14 cellular contexts compared by ENCODE assay signal in the genomic region with DNA sequence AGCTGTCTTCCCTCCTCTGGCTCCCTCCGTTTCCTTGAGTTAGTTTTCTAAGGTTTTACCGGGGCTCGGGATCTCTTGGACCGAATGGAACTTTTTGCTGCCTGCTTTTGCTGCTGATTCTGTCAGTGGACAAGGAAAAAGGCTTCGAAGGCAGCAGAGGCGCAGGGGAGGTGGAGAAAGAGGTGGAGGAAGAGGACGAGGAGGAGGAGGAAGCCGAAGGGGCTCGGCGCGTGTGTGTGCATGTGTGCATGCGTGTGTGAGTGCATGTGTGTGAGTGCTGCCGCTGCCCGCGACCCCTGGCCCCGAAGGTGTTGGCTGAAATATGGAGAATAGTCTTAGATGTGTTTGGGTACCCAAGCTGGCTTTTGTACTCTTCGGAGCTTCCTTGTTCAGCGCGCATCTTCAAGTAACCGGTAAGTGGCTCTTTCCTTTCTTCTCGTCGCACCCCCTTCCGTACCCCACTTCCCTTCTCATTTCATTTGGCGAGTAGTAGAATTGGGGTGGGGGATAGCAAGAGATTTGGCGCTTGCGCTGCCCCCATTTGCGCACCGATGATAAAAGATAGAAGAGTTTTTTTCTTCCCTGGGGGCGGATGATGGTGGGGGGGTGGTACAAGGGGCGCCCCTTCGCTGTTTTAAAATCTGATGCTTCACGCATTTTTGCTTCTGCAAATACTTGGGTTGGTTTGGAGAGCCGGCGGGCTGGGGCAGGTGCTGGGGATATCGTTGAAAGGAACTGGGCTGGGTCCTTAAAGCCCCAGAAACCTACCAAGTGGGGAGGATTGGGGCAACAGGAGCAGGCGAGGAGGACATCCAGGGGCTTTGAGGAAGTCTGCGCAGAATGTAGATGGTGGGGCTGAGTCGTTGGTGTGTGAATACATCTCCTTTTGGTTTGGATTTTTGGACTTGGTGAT. TPM values are rescaled to one million over a fixed set of nuclear protein-coding genes. Genes with fewer than 3 reads are reported as not detected.
DNase-seq lines count a peak whose midpoint lies in the region; ATAC-seq, FAIRE-seq and TF ChIP-seq lines count a peak whose summit lies in the region.
"Had no signal": no experiment of that assay in that cellular context is flagged by ENCODE, and none has a peak within 500 bp of the region (broad histone marks: within the 10 kb centered on the region; RNA-seq: fewer than 3 reads in every experiment).

No MANE protein-coding gene starts in this region.

- no peak overlapping the region; the same call in 1 of the 2 replicates for H3K18ac ChIP-seq in H1 (ENCODE audit: extremely low read depth, low read length)

- no peak overlapping the region for H4K91ac ChIP-seq in H1 (replicated peaks; ENCODE audit: insufficient read length, low read length)

- DNase-seq in right cardiac atrium, result peak in 1 of 3 donors; percentile 30
- no peak for DNase-seq in heart right ventricle
- DNase-seq in H1 (ENCODE audit: low read depth in 1 of 2, low spot score in 2 of 2), result peak in 1 of 2 experiments; percentile 57
- no peak for DNase-seq in H54 (ENCODE audit: insufficient read length, low spot score)
- DNase-seq: activated CD4-positive, alpha-beta memory T cell treated with anti-CD3 and anti-CD28 coated beads, Interleukin-2, amount 10 ng/mL, durations not matched to agents 7 days and 5 days; effector memory CD4-positive, alpha-beta T cell had no signal

- H3K23ac ChIP-seq in H1 (ENCODE audit: insufficient read length), result no peak overlapping the region

- H4K8ac ChIP-seq in H1 (ENCODE audit: extremely low read depth, insufficient read depth, low read length), result no peak overlapping the region

- CTCF ChIA-PET in H1 (lab: Charles Lee; ENCODE audit: partially characterized antibody), result interaction anchor here (0.6 to 2.7 kb wide), 23 partner anchors 8 to 1040 kb away, joined by 3 to 10 read pairs (median 3); no protein-coding TSS in a partner anchor

- peak overlapping the region; percentile 93 to 96 for H3K4me2 ChIP-seq in H1 (ENCODE audit: insufficient read depth in 1 of 2, low read depth in 2 of 2, low read length in 2 of 2)
- H3K4me2 ChIP-seq: BLaER1 had no signal

- H3K9me3 ChIP-seq in right cardiac atrium (ENCODE audit: control insufficient read depth, low read length) (no peaks in the 10 kb centered on the region), heart right ventricle (no peaks in the 10 kb centered on the region), H1 (ENCODE audit: insufficient read depth in 2 of 2, low read depth in 1 of 2, low read length in 1 of 2) (no peaks in the 10 kb centered on the region), muscle layer of duodenum (ENCODE audit: control insufficient read depth in 1 of 2, low read length in 2 of 2) (no peaks in the 10 kb centered on the region)
- H3K9me3 ChIP-seq: psoas muscle had no signal

- peak overlapping the region; percentile 94 for H2AFZ ChIP-seq in H1 (ENCODE audit: low read length)

- no peak overlapping the region for H3K56ac ChIP-seq in H1 (replicated peaks; ENCODE audit: insufficient read length, low read depth, low read length)

- POLR2A ChIA-PET in H1 (lab: Charles Lee; ENCODE audit: partially characterized antibody), result no interaction called here

- H2BK5ac ChIP-seq in H1 (ENCODE audit: low read depth, low read length), result no peak overlapping the region

- TF ChIP-seq POLR2A in H1 (IDR thresholded peaks at IDR 0.05; ENCODE audit: control extremely low read depth in 1 of 2, low read depth in 2 of 2, low read length in 2 of 2), result no peak
- TF ChIP-seq POLR2A in H54 (IDR thresholded peaks at IDR 0.05; ENCODE audit: low read depth, low read length), result no peak

- no peaks in the 10 kb centered on the region for H3K4me1 ChIP-seq in right cardiac atrium (ENCODE audit: control insufficient read depth, insufficient read depth, low read length)
- peaks cover 0 to 9% (median 0%) of the 10 kb centered on the region in 9 donors for H3K4me1 ChIP-seq in heart right ventricle
- H3K4me1 ChIP-seq in H1 (replicated peaks in 1 of 4; ENCODE audit: control insufficient read depth in 3 of 4, insufficient read depth in 4 of 4, low read length in 3 of 4), result peaks cover 3 to 6% (median 5%) of the 10 kb centered on the region in 4 experiments; a peak in 6 of 7 replicates
- H3K4me1 ChIP-seq in muscle layer of duodenum (ENCODE audit: control insufficient read depth in 1 of 2, insufficient read depth in 2 of 2, low read length in 2 of 2), result peaks cover 0 to 18% of the 10 kb centered on the region in 2 donors
- H3K4me1 ChIP-seq: BLaER1, psoas muscle had no signal

- H3K27me3 ChIP-seq in right cardiac atrium (ENCODE audit: control insufficient read depth, insufficient read depth), result peaks cover 4% of the 10 kb centered on the region
- peaks cover 3 to 92% (median 65%) of the 10 kb centered on the region in 7 donors for H3K27me3 ChIP-seq in heart right ventricle
- peaks cover 18 to 47% (median 36%) of the 10 kb centered on the region in 4 experiments for H3K27me3 ChIP-seq in H1 (replicated peaks in 1 of 4; ENCODE audit: control insufficient read depth in 3 of 4, extremely low read depth in 1 of 4, insufficient read depth in 3 of 4, low read length in 3 of 4)
- H3K27me3 ChIP-seq in muscle layer of duodenum (ENCODE audit: low read depth, low read length), result peaks cover 22% of the 10 kb centered on the region

- no peak for TF ChIP-seq RAD21 in H1 (IDR thresholded peaks at IDR 0.05 in 1 of 2, conservative IDR thresholded peaks at IDR 0.05 in 1 of 2; ENCODE audit: low read depth in 2 of 2, low read length in 2 of 2)

- no peak overlapping the region for H3K14ac ChIP-seq in H1 (ENCODE audit: insufficient read length)

- no peak overlapping the region for H4K5ac ChIP-seq in H1 (ENCODE audit: insufficient read length, low read depth, low read length)

- no peaks in the 10 kb centered on the region for H3K36me3 ChIP-seq in heart right ventricle
- H3K36me3 ChIP-seq in H1 (ENCODE audit: control insufficient read depth in 2 of 4, insufficient read depth in 4 of 4, low read length in 3 of 4), result no peaks in the 10 kb centered on the region
- no peaks in the 10 kb centered on the region for H3K36me3 ChIP-seq in muscle layer of duodenum (ENCODE audit: control insufficient read depth in 1 of 2, insufficient read depth in 2 of 2, low read length in 2 of 2)
- H3K36me3 ChIP-seq: BLaER1 had no signal

- no peak for TF ChIP-seq CTCF in heart right ventricle (IDR thresholded peaks at IDR 0.05)
- TF ChIP-seq CTCF in H1 (IDR thresholded peaks at IDR 0.05; ENCODE audit: control extremely low read depth in 1 of 3, insufficient read depth in 1 of 3, low read depth in 1 of 3, low read length in 3 of 3), result no peak

- no peak for FAIRE-seq in H1 (lab: Jason Lieb, UNC)
- no peak for FAIRE-seq in H54 (lab: Jason Lieb, UNC)

- H3K4me3 ChIP-seq in right cardiac atrium (ENCODE audit: low read length) (peak overlapping the region; percentile 1), heart right ventricle (peak overlapping the region in 1 of 10 donors; percentile 18), H1 (ENCODE audit: extremely low read depth in 1 of 4, insufficient read depth in 2 of 4, low read depth in 3 of 4, low read length in 4 of 4) (peak overlapping the region; percentile 57 to 68 (median 62); a peak in 7 of 8 replicates), muscle layer of duodenum (ENCODE audit: low read depth in 1 of 2, low read length in 2 of 2) (peak overlapping the region; percentile 43 to 63)
- H3K4me3 ChIP-seq: BLaER1, psoas muscle had no signal

- H3K23me2 ChIP-seq in H1 (ENCODE audit: low read depth, low read length), result peaks cover 24% of the 10 kb centered on the region

- no peaks in the 10 kb centered on the region for H4K20me1 ChIP-seq in H1 (replicated peaks in 1 of 2; ENCODE audit: control insufficient read depth in 1 of 2, insufficient read depth in 2 of 2, low read length in 2 of 2)
- H4K20me1 ChIP-seq: BLaER1 had no signal

- ATAC-seq in right cardiac atrium (no peak), heart right ventricle (no peak), GM19328 (IDR thresholded peaks at IDR 0.05; ENCODE audit: unreplicated experiment) (no peak), GM21381 (IDR thresholded peaks at IDR 0.05; ENCODE audit: unreplicated experiment) (no peak), GM19452 (IDR thresholded peaks at IDR 0.05; ENCODE audit: unreplicated experiment) (no peak)
- ATAC-seq: psoas muscle had no signal

- WGBS in right cardiac atrium, result 2% methylated on average over 38 of the region's 38 CpGs
- WGBS in heart right ventricle, 2 donors, result 2 to 3% methylated on average over 38 of the region's 38 CpGs
- 4% methylated on average over 37 of the region's 38 CpGs; no CpG with 5 or more reads in 1 of the 2 experiments for WGBS in H1 (ENCODE audit: extremely low coverage in 1 of 2, insufficient coverage in 1 of 2, insufficient read length in 1 of 2, insufficient replicate concordance in 2 of 2, low coverage in 1 of 2, low lambda C conversion rate in 2 of 2, missing lambda C conversion rate in 1 of 2), 2 experiments

- H2AK5ac ChIP-seq in H1 (ENCODE audit: low read depth, low read length), result no peak overlapping the region

- no peak overlapping the region for H2BK120ac ChIP-seq in H1 (replicated peaks; ENCODE audit: low read depth, low read length)

- peak overlapping the region; percentile 68; the same call in 1 of the 2 replicates for H2BK12ac ChIP-seq in H1 (ENCODE audit: low read depth, low read length)

- no peak for TF ChIP-seq EP300 in H1 (IDR thresholded peaks at IDR 0.05; ENCODE audit: borderline replicate concordance in 1 of 2, low read depth in 2 of 2, low read length in 2 of 2)

- H3K27ac ChIP-seq in right cardiac atrium (ENCODE audit: low read length) (no peak overlapping the region), heart right ventricle (no peak overlapping the region), H1 (ENCODE audit: low read depth, low read length) (no peak overlapping the region), muscle layer of duodenum (ENCODE audit: low read length) (no peak overlapping the region)
- H3K27ac ChIP-seq: BLaER1, psoas muscle had no signal

- no peak overlapping the region for H3K4ac ChIP-seq in H1 (replicated peaks; ENCODE audit: insufficient read length, low read depth, low read length)

- H2BK20ac ChIP-seq in H1 (ENCODE audit: low read length), result no peak overlapping the region

- H3K9ac ChIP-seq in H1 (replicated peaks in 1 of 4; ENCODE audit: extremely low read depth in 1 of 4, low read depth in 3 of 4, low read length in 3 of 4), result no peak overlapping the region; a peak in 1 of 7 replicates
- H3K9ac ChIP-seq: BLaER1 had no signal

- H3K79me1 ChIP-seq in H1 (ENCODE audit: low read depth, low read length), result no peaks in the 10 kb centered on the region

- no peaks in the 10 kb centered on the region for H3K79me2 ChIP-seq in H1 (ENCODE audit: control insufficient read depth in 1 of 2, insufficient read depth in 2 of 2, low read length in 2 of 2)

- no peak overlapping the region for H2BK15ac ChIP-seq in H1 (ENCODE audit: low read length)

- intact Hi-C loops in right cardiac atrium (cut with DNase I) (no loop called here), heart right ventricle (cut with DNase I) (loop anchor here in 3 of 10 donors (1.0 to 10.0 kb wide), 4 partner anchors 64 to 924 kb away; no protein-coding TSS in a partner anchor)

RNA-seq across cellular contexts. Expression of gene DCC, which starts 0.7 kb away (rescaled TPM):
- total RNA-seq in right cardiac atrium (under 1 TPM in 2 of 4 donors, not detected in 2; 0.17 to 0.28 TPM), heart right ventricle (under 1 TPM in 3 of 10 donors, not detected in 7; 0.07 to 0.89 (median 0.11) TPM)
- polyA plus RNA-seq in right cardiac atrium (0.02 TPM), heart right ventricle (under 1 TPM in 1 of 2 donors, not detected in 1; under 0.01 TPM), H1 (2011; rRNA removed) (0.13 and 0.14 TPM in 2 replicates)
- total RNA-seq in H1 (2021; fragmentation: NEBNext Ultra II Directional; extraction: Animal tissue kit (Norgen Biotek cat#: 25700)), result 1.1 and 1.4 TPM in 2 replicates
- polyA plus RNA-seq in H1 (2011; cell fraction: cytosol; rRNA removed), result 0.18 TPM
- polyA plus RNA-seq in H1 (2011; cell fraction: nucleus; rRNA removed), result 0.34 TPM
- polyA plus RNA-seq in H1 (2012, experiment 1 of 2), result 0.08 to 0.35 TPM (median 0.22 TPM) in 4 replicates
- 0.03 TPM for polyA plus RNA-seq in H1 (2012, experiment 2 of 2)
- 1.6 TPM for polyA plus RNA-seq in H1 (2013, experiment 1 of 2)
- 1.9 TPM for polyA plus RNA-seq in H1 (2013, experiment 2 of 2)
- polyA minus RNA-seq in H1 (2011; rRNA and poly(A)+ RNA removed), result 0.22 and 0.27 TPM in 2 replicates
- polyA minus RNA-seq in H1 (2011; cell fraction: cytosol; rRNA and poly(A)+ RNA removed), result 0.51 TPM
- polyA minus RNA-seq in H1 (2011; cell fraction: nucleus; rRNA and poly(A)+ RNA removed), result 1.3 TPM
- total RNA-seq: activated CD4-positive, alpha-beta memory T cell treated with anti-CD3 and anti-CD28 coated beads, Interleukin-2, amount 10 ng/mL, durations not matched to agents 7 days and 5 days; activated naive CD4-positive, alpha-beta T cell treated with anti-CD3 and anti-CD28 coated beads for 36 hours; T-helper 2 cell treated with Interferon-gamma antibody and Interleukin-4, amounts not matched to agents 100 ng/mL and 5 ng/mL, for 36 hours had no signal
